1 cellular context compared by ENCODE assay signal in genomic region chr11:62242021-62242420, GRCh38.
TF ChIP-seq lines count a peak whose summit lies in the region.

SCGB1D2 (plus strand) TSS chr11:62242239; CDS start chr11:62242308, 69 bp downstream.

TF ChIP-seq in HepG2, 621 proteins besides CTCF, POLR2A, EP300 and RAD21 (continued from another document):
- TF ChIP-seq ZBTB34 (CRISPR knock-in tag; IDR thresholded peaks at IDR 0.05) (no peak), ARID2 (CRISPR knock-in tag; IDR thresholded peaks at IDR 0.05; ENCODE audit: borderline replicate concordance) (no peak), ZNF839 (CRISPR knock-in tag; IDR thresholded peaks at IDR 0.05; ENCODE audit: borderline replicate concordance) (no peak), XRCC5 (optimal IDR thresholded peaks at IDR 0.05; ENCODE audit: low read length) (no peak), ETS1 (CRISPR knock-in tag; IDR thresholded peaks at IDR 0.05) (no peak)
TF ChIP-seq in HepG2: peak in this region for 0.
